ENCODE assay signal across 1 cellular context in genomic region chr18:26210147-26210546, GRCh38.
TF ChIP-seq lines count a peak whose summit lies in the region.

No MANE protein-coding gene starts in this region.

TF ChIP-seq in K562, 482 proteins besides CTCF, POLR2A, EP300 and RAD21:
- no peak for TF ChIP-seq TEAD2 (tag; IDR thresholded peaks at IDR 0.05)
- TF ChIP-seq NEUROD1 (IDR thresholded peaks at IDR 0.05; ENCODE audit: borderline replicate concordance, low read depth, low read length, partially characterized antibody): no peak
- TF ChIP-seq DMBX1 (CRISPR knock-in tag; IDR thresholded peaks at IDR 0.05; ENCODE audit: borderline replicate concordance): no peak
- peak; percentile 41; the same call in 1 of the 2 replicates for TF ChIP-seq MAFG (tag; conservative IDR thresholded peaks at IDR 0.05)
- TF ChIP-seq ZNF76 (CRISPR knock-in tag; IDR thresholded peaks at IDR 0.05; ENCODE audit: borderline replicate concordance): no peak
- no peak for TF ChIP-seq ZFP91 (CRISPR knock-in tag; IDR thresholded peaks at IDR 0.05)
- TF ChIP-seq MEF2A (IDR thresholded peaks at IDR 0.05; ENCODE audit: control insufficient read depth, low read depth, low read length): no peak
- no peak for TF ChIP-seq CREB1 (IDR thresholded peaks at IDR 0.05)
- TF ChIP-seq CREB1 (CRISPR knock-in tag; IDR thresholded peaks at IDR 0.05): no peak
- TF ChIP-seq SMAD1 (IDR thresholded peaks at IDR 0.05; ENCODE audit: low read depth, low read length, partially characterized antibody): no peak
- TF ChIP-seq HNRNPLL (IDR thresholded peaks at IDR 0.05; ENCODE audit: low read depth, low read length, poor library complexity, severe bottlenecking): no peak
- TF ChIP-seq ELF2 (CRISPR knock-in tag; IDR thresholded peaks at IDR 0.05): no peak
- no peak for TF ChIP-seq RCOR1 (IDR thresholded peaks at IDR 0.05; ENCODE audit: borderline replicate concordance in 1 of 2, low read depth in 2 of 2, low read length in 2 of 2)
- no peak for TF ChIP-seq HDAC2 (IDR thresholded peaks at IDR 0.05)
- peak; percentile 55; the same call in 1 of the 2 replicates for TF ChIP-seq ZNF316 (IDR thresholded peaks at IDR 0.05)
- TF ChIP-seq C11orf30 (IDR thresholded peaks at IDR 0.05; ENCODE audit: low read depth): 0 out of 2 replicates have a peak, but pooled peaks have one; percentile 30
